In genomic region chr15:44676676-44677075, GRCh38 we compare ENCODE assay signal across 13 cellular contexts. TPM values are rescaled to one million over a fixed set of nuclear protein-coding genes. Genes with fewer than 3 reads are reported as not detected.
DNase-seq lines count a peak whose midpoint lies in the region; ATAC-seq and TF ChIP-seq lines count a peak whose summit lies in the region.
"Had no signal": no experiment of that assay in that cellular context is flagged by ENCODE, and none has a peak within 500 bp of the region (broad histone marks: within the 10 kb centered on the region; RNA-seq: fewer than 3 reads in every experiment).

No MANE protein-coding gene starts in this region.

- TF ChIP-seq CTCF in MM.1S (IDR thresholded peaks at IDR 0.05; ENCODE audit: low read length): no peak
- no peak for TF ChIP-seq CTCF in H9 (conservative IDR thresholded peaks at IDR 0.05)

- ATAC-seq in stimulated activated naive CD8-positive, alpha-beta T cell treated with anti-CD3 and anti-CD28 coated beads, Interleukin-15, amount 100 ng/mL, for 72 hours: peak; percentile 78
- ATAC-seq in HG02938 (IDR thresholded peaks at IDR 0.05; ENCODE audit: unreplicated experiment): no peak
- ATAC-seq in GM18907 (IDR thresholded peaks at IDR 0.05; ENCODE audit: unreplicated experiment): no peak

- H4K91ac ChIP-seq in H9 (ENCODE audit: insufficient read length, low read depth, low read length): no peak overlapping the region

- H3K18ac ChIP-seq in H9 (ENCODE audit: insufficient read length, low read depth, low read length): no peak overlapping the region

- H3K27me3 ChIP-seq in MM.1S (replicated peaks; ENCODE audit: insufficient read depth, low read length) (no peaks in the 10 kb centered on the region), H9 (ENCODE audit: insufficient read depth, low read length) (no peaks in the 10 kb centered on the region)
- H3K27me3 ChIP-seq in effector memory CD4-positive, alpha-beta T cell (replicated peaks; ENCODE audit: control insufficient read depth, insufficient read depth, low read length, poor library complexity, severe bottlenecking): no peaks in the 10 kb centered on the region
- H3K27me3 ChIP-seq: ascending aorta, hepatocyte, sigmoid colon had no signal

- no peaks in the 10 kb centered on the region for H3K9me3 Mint-ChIP-seq in stimulated activated naive CD8-positive, alpha-beta T cell treated with anti-CD3 and anti-CD28 coated beads, Interleukin-15, amount 100 ng/mL, for 72 hours
- no peaks in the 10 kb centered on the region for H3K9me3 Mint-ChIP-seq in H9
- H3K9me3 Mint-ChIP-seq: endodermal cell had no signal

- no peaks in the 10 kb centered on the region for H3K9me3 ChIP-seq in MM.1S (replicated peaks; ENCODE audit: insufficient read depth, low read length)
- no peaks in the 10 kb centered on the region for H3K9me3 ChIP-seq in effector memory CD4-positive, alpha-beta T cell (ENCODE audit: control insufficient read depth, low read length)
- H3K9me3 ChIP-seq in H9 (ENCODE audit: control insufficient read depth, low read depth, low read length): no peaks in the 10 kb centered on the region
- H3K9me3 ChIP-seq: ascending aorta, sigmoid colon had no signal

- no peaks in the 10 kb centered on the region; a peak in 1 of 7 replicates for H3K36me3 Mint-ChIP-seq in H9 (ENCODE audit: insufficient read depth in 1 of 3, low read depth in 3 of 3)

- H3K27me3 Mint-ChIP-seq in stimulated activated naive CD8-positive, alpha-beta T cell treated with anti-CD3 and anti-CD28 coated beads, Interleukin-15, amount 100 ng/mL, for 72 hours: no peaks in the 10 kb centered on the region
- peaks cover 3% of the 10 kb centered on the region for H3K27me3 Mint-ChIP-seq in H9 (ENCODE audit: low read depth)

- no peak overlapping the region for H2BK12ac ChIP-seq in H9 (ENCODE audit: insufficient read length, low read depth, low read length)

- peak overlapping the region; percentile 11; the same call in 1 of the 2 replicates for H3K4me3 ChIP-seq in MM.1S (ENCODE audit: low read length)
- peak overlapping the region; percentile 27 for H3K4me3 ChIP-seq in effector memory CD4-positive, alpha-beta T cell (ENCODE audit: insufficient read depth, low read depth, low read length, poor library complexity, severe bottlenecking)
- H3K4me3 ChIP-seq: ascending aorta, hepatocyte, sigmoid colon had no signal

- peak overlapping the region; percentile 64 to 84 for H3K4me3 Mint-ChIP-seq in stimulated activated naive CD8-positive, alpha-beta T cell treated with anti-CD3 and anti-CD28 coated beads, Interleukin-15, amount 100 ng/mL, for 72 hours
- H3K4me3 Mint-ChIP-seq in H9: no peak overlapping the region
- H3K4me3 Mint-ChIP-seq: endodermal cell had no signal

- H2BK120ac ChIP-seq in H9 (ENCODE audit: low read depth, low read length, poor library complexity, severe bottlenecking): no peak overlapping the region

- no peak overlapping the region for H4K8ac ChIP-seq in H9 (replicated peaks; ENCODE audit: insufficient read length, low read depth, low read length)

- H3K4me1 ChIP-seq in MM.1S (ENCODE audit: low read length) (peaks cover 55% of the 10 kb centered on the region), H9 (ENCODE audit: insufficient read depth, low read length) (no peaks in the 10 kb centered on the region)
- H3K4me1 ChIP-seq in effector memory CD4-positive, alpha-beta T cell (ENCODE audit: control insufficient read depth, insufficient read depth, low read length, poor library complexity, severe bottlenecking): peaks cover 73% of the 10 kb centered on the region
- H3K4me1 ChIP-seq: ascending aorta, sigmoid colon had no signal

- H3K27ac Mint-ChIP-seq in stimulated activated naive CD8-positive, alpha-beta T cell treated with anti-CD3 and anti-CD28 coated beads, Interleukin-15, amount 100 ng/mL, for 72 hours: peak overlapping the region; percentile 88 to 94
- no peak overlapping the region; a peak in 1 of 7 replicates for H3K27ac Mint-ChIP-seq in H9
- H3K27ac Mint-ChIP-seq: endodermal cell had no signal

- H3K9ac ChIP-seq in MM.1S (ENCODE audit: low read length): no peak overlapping the region; the same call in 1 of the 2 replicates
- no peak overlapping the region for H3K9ac ChIP-seq in H9 (ENCODE audit: extremely low read depth, insufficient read length, low read length)

- H2BK15ac ChIP-seq in H9 (ENCODE audit: low read depth, low read length): no peak overlapping the region

- no peaks in the 10 kb centered on the region for H3K79me1 ChIP-seq in H9 (ENCODE audit: insufficient read depth, low read depth, low read length, poor library complexity, severe bottlenecking)

- H3K14ac ChIP-seq in H9 (ENCODE audit: insufficient read depth, low read length): no peak overlapping the region

- H2BK20ac ChIP-seq in H9 (ENCODE audit: low read depth, low read length, poor library complexity, severe bottlenecking): no peak overlapping the region

- H3T11ph ChIP-seq in H9 (ENCODE audit: low read length): no peak overlapping the region

- no peak overlapping the region for H3K56ac ChIP-seq in H9 (ENCODE audit: insufficient read length, low read depth, low read length)

- no peak overlapping the region for H2AK5ac ChIP-seq in H9 (ENCODE audit: insufficient read length, low read length)

- no peaks in the 10 kb centered on the region for H3K36me3 ChIP-seq in MM.1S (replicated peaks; ENCODE audit: insufficient read depth, low read length)
- H3K36me3 ChIP-seq in effector memory CD4-positive, alpha-beta T cell (ENCODE audit: control insufficient read depth, insufficient read depth, low read length): no peaks in the 10 kb centered on the region
- H3K36me3 ChIP-seq: ascending aorta, sigmoid colon had no signal

- H3K4me2 ChIP-seq in MM.1S (ENCODE audit: low read depth, low read length) (peak overlapping the region; percentile 42), H9 (ENCODE audit: insufficient read depth, insufficient read length, low read length) (no peak overlapping the region)
- H3K4me2 ChIP-seq: hepatocyte had no signal

- H4K5ac ChIP-seq in H9 (ENCODE audit: insufficient read length, low read depth, low read length): no peak overlapping the region

- H3F3A ChIP-seq in MM.1S (ENCODE audit: insufficient read depth, low read length): 0 out of 2 replicates have a peak, but pooled peaks cover 4% of the 10 kb centered on the region

- H2AFZ ChIP-seq in MM.1S (ENCODE audit: low read length) (peak overlapping the region; percentile 26; the same call in 1 of the 2 replicates), H9 (ENCODE audit: low read length) (no peak overlapping the region)
- H2AFZ ChIP-seq: hepatocyte had no signal

- peaks cover 88% of the 10 kb centered on the region for H3K4me1 Mint-ChIP-seq in stimulated activated naive CD8-positive, alpha-beta T cell treated with anti-CD3 and anti-CD28 coated beads, Interleukin-15, amount 100 ng/mL, for 72 hours
- H3K4me1 Mint-ChIP-seq in H9: peaks cover 3 to 8% of the 10 kb centered on the region in 2 experiments; a peak in 3 of 4 replicates

- H2BK5ac ChIP-seq in H9 (ENCODE audit: insufficient read length, low read length): no peak overlapping the region

- H3K79me2 ChIP-seq in MM.1S (ENCODE audit: low read length) (no peaks in the 10 kb centered on the region), H9 (ENCODE audit: insufficient read depth, low read length) (no peaks in the 10 kb centered on the region)
- H3K79me2 ChIP-seq: hepatocyte had no signal

- no peak overlapping the region for H3K23ac ChIP-seq in H9 (ENCODE audit: insufficient read length, low read depth, low read length)

- WGBS in H9 (ENCODE audit: extremely low coverage, insufficient read length, low lambda C conversion rate): no CpG with 5 or more reads among the region's 7 CpGs

- H3K4ac ChIP-seq in H9 (ENCODE audit: low read depth, low read length): no peak overlapping the region

- no peaks in the 10 kb centered on the region for H4K20me1 ChIP-seq in MM.1S (ENCODE audit: insufficient read depth, low read length)
- H4K20me1 ChIP-seq in H9 (ENCODE audit: control insufficient read depth, insufficient read depth, insufficient read length): no peaks in the 10 kb centered on the region

- no peaks in the 10 kb centered on the region for H3K9me2 ChIP-seq in MM.1S (replicated peaks; ENCODE audit: insufficient read depth, low read length)

- H3K23me2 ChIP-seq in H9 (ENCODE audit: insufficient read length, low read depth, low read length, poor library complexity, severe bottlenecking): no peaks in the 10 kb centered on the region

- H3K27ac ChIP-seq in MM.1S (ENCODE audit: low read length): peak overlapping the region; percentile 33; the same call in 1 of the 2 replicates
- H3K27ac ChIP-seq in effector memory CD4-positive, alpha-beta T cell (ENCODE audit: insufficient read depth, low read length, poor library complexity, severe bottlenecking): peak overlapping the region; percentile 54
- no peak overlapping the region for H3K27ac ChIP-seq in H9 (ENCODE audit: insufficient read length, low read depth, low read length)
- H3K27ac ChIP-seq: ascending aorta, hepatocyte, sigmoid colon had no signal

- peak; percentile 71 for DNase-seq in activated effector memory CD4-positive, alpha-beta T cell treated with anti-CD3 and anti-CD28 coated beads, Interleukin-2, amount 50 U/mL, for 16 hours
- no peak for DNase-seq in activated effector memory CD4-positive, alpha-beta T cell treated with Interleukin-2 at 50 U/mL for 16 hours
- peak; percentile 35 for DNase-seq in MM.1S
- no peak for DNase-seq in effector memory CD4-positive, alpha-beta T cell
- peak in 1 of 2 donors; percentile 48 for DNase-seq in stimulated activated naive CD8-positive, alpha-beta T cell treated with anti-CD3 and anti-CD28 coated beads, Interleukin-15, amount 100 ng/mL, for 72 hours
- DNase-seq in H9: no peak
- DNase-seq: endodermal cell, NCI-H2081 treated with DMSO at 0.1 percent for 48 hours, sigmoid colon had no signal

RNA-seq across cellular contexts. Expression of gene SPG11, which starts 13.2 kb away (rescaled TPM):
- 38.3 and 43.8 TPM in 2 replicates for total RNA-seq in H9 (2021)

RNA-seq across cellular contexts. Expression of gene PATL2, which starts 34.4 kb away (rescaled TPM):
- 0.46 and 0.55 TPM in 2 replicates for total RNA-seq in H9 (2021)
- total RNA-seq: ascending aorta had no signal

RNA-seq across cellular contexts. Expression of gene B2M, which starts 34.6 kb away (rescaled TPM):
- 74.3 and 81.0 TPM in 2 replicates for total RNA-seq in H9 (2021)

RNA-seq across cellular contexts. Expression of gene TRIM69, which starts 59.7 kb away (rescaled TPM):
- total RNA-seq in H9 (2021): 3.8 and 4.3 TPM in 2 replicates

Comparison
In these comparisons a context has a peak if more than half of its experiments do, and no peak if none do; other contexts are left out.
1. DNase-seq: peak in activated effector memory CD4-positive, alpha-beta T cell treated with anti-CD3 and anti-CD28 coated beads, Interleukin-2, amount 50 U/mL, for 16 hours (single experiment) and MM.1S (single experiment); none in activated effector memory CD4-positive, alpha-beta T cell treated with Interleukin-2 at 50 U/mL for 16 hours (single experiment), effector memory CD4-positive, alpha-beta T cell (0 of 3) and H9 (single experiment).
2. H3K27ac Mint-ChIP-seq: peak in stimulated activated naive CD8-positive, alpha-beta T cell treated with anti-CD3 and anti-CD28 coated beads, Interleukin-15, amount 100 ng/mL, for 72 hours (2 of 2); none in H9 (0 of 3).
3. H3K4me3 Mint-ChIP-seq: peak in stimulated activated naive CD8-positive, alpha-beta T cell treated with anti-CD3 and anti-CD28 coated beads, Interleukin-15, amount 100 ng/mL, for 72 hours (2 of 2); none in H9 (0 of 2).